ENCODE assay signal across 11 cellular contexts in the genomic region with DNA sequence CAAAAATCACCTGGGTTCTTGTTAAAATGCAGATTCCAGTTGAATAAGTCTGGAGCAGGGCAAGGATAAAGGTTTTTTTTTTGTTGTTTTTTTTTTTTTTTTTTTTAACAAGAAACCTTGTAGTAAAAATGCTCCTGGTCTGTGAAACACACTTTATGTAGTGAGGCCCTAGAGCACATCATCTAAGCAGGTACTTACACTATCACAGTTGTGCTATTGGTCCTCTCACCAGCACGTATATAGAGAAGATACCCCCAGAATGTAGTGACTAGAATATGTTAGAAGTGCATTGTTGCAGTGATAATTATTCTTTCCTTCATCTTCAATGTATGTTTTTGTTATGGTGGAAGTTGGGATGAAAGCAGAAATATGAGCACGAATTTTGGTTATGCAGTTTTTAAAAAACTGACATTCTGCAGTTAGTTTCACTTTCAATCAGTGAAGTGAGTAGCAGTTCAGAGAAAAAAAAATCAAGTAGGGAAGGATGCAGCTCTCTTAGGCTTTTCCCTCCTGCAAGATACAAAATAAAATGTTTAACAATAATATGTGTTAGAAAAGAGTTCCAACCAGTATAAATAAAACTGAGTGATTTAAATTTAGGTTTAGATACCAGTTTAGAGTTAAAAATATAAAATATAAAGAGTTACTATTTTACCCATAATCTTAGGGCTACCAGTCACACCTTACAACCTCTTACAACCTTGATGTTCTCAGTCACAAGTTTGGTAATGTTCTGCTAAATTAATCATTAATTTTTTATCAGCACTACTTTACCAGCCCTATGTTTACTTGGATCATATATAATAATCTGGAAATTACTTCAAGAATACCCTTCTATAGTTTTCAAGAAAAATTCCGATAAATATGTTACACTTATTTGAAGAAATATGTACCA. TPM values are rescaled to one million over a fixed set of nuclear protein-coding genes. Genes with fewer than 3 reads are reported as not detected.
DNase-seq lines count a peak whose midpoint lies in the region; ATAC-seq and TF ChIP-seq lines count a peak whose summit lies in the region.
"Had no signal": no experiment of that assay in that cellular context is flagged by ENCODE, and none has a peak within 500 bp of the region (broad histone marks: within the 10 kb centered on the region; RNA-seq: fewer than 3 reads in every experiment).

No MANE protein-coding gene starts in this region.

- peak overlapping the region in 1 of 2 donors; percentile 70 for H3K4me3 Mint-ChIP-seq in activated T-cell treated with anti-CD3 and anti-CD28 coated beads, Interleukin-2, amount 50 U/mL, for 72 hours
- H3K4me3 Mint-ChIP-seq in chondrocyte (ENCODE audit: unreplicated experiment): no peak overlapping the region

- H3K4me1 Mint-ChIP-seq in activated T-cell treated with anti-CD3 and anti-CD28 coated beads, Interleukin-2, amount 50 U/mL, for 72 hours (ENCODE audit: low read depth): peaks cover 7% of the 10 kb centered on the region
- H3K4me1 Mint-ChIP-seq in chondrocyte (ENCODE audit: low read depth): no peaks in the 10 kb centered on the region

- peak; percentile 43 for ATAC-seq in GM19025 (IDR thresholded peaks at IDR 0.05; ENCODE audit: low read depth, unreplicated experiment)
- ATAC-seq in HG02943 (IDR thresholded peaks at IDR 0.05; ENCODE audit: low read depth, unreplicated experiment): peak; percentile 56
- no peak for ATAC-seq in activated T-cell treated with anti-CD3 and anti-CD28 coated beads, Interleukin-2, amount 50 U/mL, for 72 hours (replicated peaks in 1 of 2)

- no peak overlapping the region for H3K27ac ChIP-seq in SK-N-MC

- no peaks in the 10 kb centered on the region for H3K36me3 ChIP-seq in SK-N-MC (ENCODE audit: insufficient read depth, low read length)

- H3K9me3 ChIP-seq in SK-N-MC (ENCODE audit: low read depth, low read length): peaks cover 4% of the 10 kb centered on the region; the same call in 1 of the 2 replicates

- peaks cover 0 to 1% of the 10 kb centered on the region in 2 donors for H3K9me3 Mint-ChIP-seq in activated T-cell treated with anti-CD3 and anti-CD28 coated beads, Interleukin-2, amount 50 U/mL, for 72 hours
- H3K9me3 Mint-ChIP-seq in chondrocyte (ENCODE audit: low read depth): peaks cover 5% of the 10 kb centered on the region

- DNase-seq in AG10803 (ENCODE audit: low read depth) (no peak), SK-N-MC (ENCODE audit: low read depth, low spot score) (no peak), NOMO-1 (lab: John Stamatoyannopoulos, UW; ENCODE audit: unreplicated experiment in 2 of 2) (no peak), NCI-H1092 treated with DMSO at 0.1 percent for 48 hours (lab: John Stamatoyannopoulos, UW) (no peak), chondrocyte (ENCODE audit: low spot score) (no peak)
- no peak for DNase-seq in activated T-cell treated with anti-CD3 and anti-CD28 coated beads, Interleukin-2, amount 50 U/mL, for 72 hours
- DNase-seq: activated CD8-positive, alpha-beta memory T cell treated with anti-CD3 and anti-CD28 coated beads for 24 hours; NCI-H82 had no signal

- H3K9ac ChIP-seq in SK-N-MC (ENCODE audit: insufficient read length): no peak overlapping the region

- no peaks in the 10 kb centered on the region for H3K27me3 Mint-ChIP-seq in activated T-cell treated with anti-CD3 and anti-CD28 coated beads, Interleukin-2, amount 50 U/mL, for 72 hours (ENCODE audit: low read depth)
- H3K27me3 Mint-ChIP-seq in chondrocyte (ENCODE audit: low read depth): peaks cover 9% of the 10 kb centered on the region

- H3K36me3 Mint-ChIP-seq in activated T-cell treated with anti-CD3 and anti-CD28 coated beads, Interleukin-2, amount 50 U/mL, for 72 hours (ENCODE audit: insufficient read depth in 2 of 2): no peaks in the 10 kb centered on the region
- no peaks in the 10 kb centered on the region for H3K36me3 Mint-ChIP-seq in chondrocyte (ENCODE audit: low read depth)

- peak overlapping the region; percentile 12; the same call in 1 of the 2 replicates for H3K4me3 ChIP-seq in AG10803 (ENCODE audit: low read length)
- H3K4me3 ChIP-seq in SK-N-MC: 0 out of 2 replicates have a peak overlapping the region, but pooled peaks have one; percentile 2

- TF ChIP-seq CTCF in AG10803 (conservative IDR thresholded peaks at IDR 0.05; ENCODE audit: low read length) (no peak), chondrocyte (IDR thresholded peaks at IDR 0.05) (no peak)

- H3K27ac Mint-ChIP-seq in activated T-cell treated with anti-CD3 and anti-CD28 coated beads, Interleukin-2, amount 50 U/mL, for 72 hours: no peak overlapping the region
- H3K27ac Mint-ChIP-seq in chondrocyte (ENCODE audit: unreplicated experiment): no peak overlapping the region

RNA-seq across cellular contexts. Expression of gene DEFB113, which starts 9.2 kb away (rescaled TPM):
- total RNA-seq in activated T-cell treated with anti-CD3 and anti-CD28 coated beads, Interleukin-2, amount 50 U/mL, for 72 hours: not detected
- not detected in 3 replicates for total RNA-seq in chondrocyte
- total RNA-seq: dermis microvascular lymphatic vessel endothelial cell had no signal

RNA-seq across cellular contexts. Expression of gene DEFB114, which starts 14.6 kb away (rescaled TPM):
- not detected for total RNA-seq in activated T-cell treated with anti-CD3 and anti-CD28 coated beads, Interleukin-2, amount 50 U/mL, for 72 hours
- not detected in 3 replicates for total RNA-seq in chondrocyte
- total RNA-seq: dermis microvascular lymphatic vessel endothelial cell had no signal

RNA-seq across cellular contexts. Expression of gene DEFB110, which starts 43.2 kb away (rescaled TPM):
- total RNA-seq in activated T-cell treated with anti-CD3 and anti-CD28 coated beads, Interleukin-2, amount 50 U/mL, for 72 hours: not detected
- not detected in 3 replicates for total RNA-seq in chondrocyte
- total RNA-seq: dermis microvascular lymphatic vessel endothelial cell had no signal

Comparison
In these comparisons a context has a peak if more than half of its experiments do, and no peak if none do; other contexts are left out.
1. ATAC-seq: peak in GM19025 (single experiment) and HG02943 (single experiment); none in activated T-cell treated with anti-CD3 and anti-CD28 coated beads, Interleukin-2, amount 50 U/mL, for 72 hours (0 of 2).